In genomic region chr12:30696103-30696408, GRCh38 we compare ENCODE assay signal across 8 cellular contexts. TPM values are rescaled to one million over a fixed set of nuclear protein-coding genes. Genes with fewer than 3 reads are reported as not detected.
DNase-seq lines count a peak whose midpoint lies in the region; ATAC-seq and TF ChIP-seq lines count a peak whose summit lies in the region.

No MANE protein-coding gene starts in this region.

- no peak for DNase-seq in SJSA1 (ENCODE audit: low read depth in 1 of 2, low spot score in 2 of 2)
- no peak for DNase-seq in stimulated activated naive B cell treated with anti-CD40 and anti-IgM and Interleukin-4, amounts not matched to agents 10 μg/mL and 1 μg/mL and 100 μg/mL, for 72 hours
- no peak for DNase-seq in GM10248 (ENCODE audit: extremely low spot score)
- no peak for DNase-seq in SIG-M5 (lab: John Stamatoyannopoulos, UW)
- DNase-seq in NCI-H1694 treated with DMSO at 0.1 percent for 48 hours (lab: John Stamatoyannopoulos, UW) = no peak

- TF ChIP-seq CTCF in gastroesophageal sphincter (IDR thresholded peaks at IDR 0.05) = no peak
- no peak for TF ChIP-seq CTCF in GM10248 (IDR thresholded peaks at IDR 0.05; ENCODE audit: control extremely low read depth, extremely low read depth, low read depth, missing control alignments)

- H3K27me3 Mint-ChIP-seq in stimulated activated naive B cell treated with anti-CD40 and anti-IgM and Interleukin-4, amounts not matched to agents 10 μg/mL and 1 μg/mL and 100 μg/mL, for 72 hours = peaks cover 0 to 5% of the 10 kb centered on the region in 2 donors

- no peak for TF ChIP-seq POLR2A in GM18505 (IDR thresholded peaks at IDR 0.05; ENCODE audit: borderline replicate concordance, extremely low read depth, insufficient read depth, insufficient read length)
- no peak for TF ChIP-seq POLR2A in gastroesophageal sphincter (IDR thresholded peaks at IDR 0.05)

- peak; percentile 33 for ATAC-seq in GM18505 (IDR thresholded peaks at IDR 0.05; ENCODE audit: unreplicated experiment)
- ATAC-seq in HG02571 (IDR thresholded peaks at IDR 0.05; ENCODE audit: unreplicated experiment) = peak; percentile 26
- ATAC-seq in gastroesophageal sphincter = no peak
- peak; percentile 47 to 50 for ATAC-seq in stimulated activated naive B cell treated with anti-CD40 and anti-IgM and Interleukin-4, amounts not matched to agents 10 μg/mL and 1 μg/mL and 100 μg/mL, for 72 hours (replicated peaks)

- H3K36me3 Mint-ChIP-seq in stimulated activated naive B cell treated with anti-CD40 and anti-IgM and Interleukin-4, amounts not matched to agents 10 μg/mL and 1 μg/mL and 100 μg/mL, for 72 hours = peaks cover 0 to 3% of the 10 kb centered on the region in 2 donors

- H3K4me3 Mint-ChIP-seq in stimulated activated naive B cell treated with anti-CD40 and anti-IgM and Interleukin-4, amounts not matched to agents 10 μg/mL and 1 μg/mL and 100 μg/mL, for 72 hours = peak overlapping the region; percentile 91 to 96

- peaks cover 15% of the 10 kb centered on the region for H3K4me1 ChIP-seq in SJSA1 (replicated peaks)
- peaks cover 4 to 44% (median 22%) of the 10 kb centered on the region in 3 donors for H3K4me1 ChIP-seq in gastroesophageal sphincter

- no peak for TF ChIP-seq EP300 in gastroesophageal sphincter (IDR thresholded peaks at IDR 0.05)

- POLR2A ChIA-PET in GM10248 (lab: Yijun Ruan, JAX) = interaction anchor here (0.6 to 0.7 kb wide), 2 partner anchors 14 to 1008 kb away, joined by 3 to 4 read pairs; no protein-coding TSS in a partner anchor

- H3K27ac Mint-ChIP-seq in stimulated activated naive B cell treated with anti-CD40 and anti-IgM and Interleukin-4, amounts not matched to agents 10 μg/mL and 1 μg/mL and 100 μg/mL, for 72 hours = peak overlapping the region; percentile 98

- CTCF ChIA-PET in GM10248 (lab: Yijun Ruan, JAX) = interaction anchor here (1.0 to 1.5 kb wide), 3 partner anchors 10 to 14 kb away, joined by 4 to 7 read pairs (median 6); no protein-coding TSS in a partner anchor

- peaks cover 15 to 33% of the 10 kb centered on the region in 2 donors for H3K4me1 Mint-ChIP-seq in stimulated activated naive B cell treated with anti-CD40 and anti-IgM and Interleukin-4, amounts not matched to agents 10 μg/mL and 1 μg/mL and 100 μg/mL, for 72 hours

- no peaks in the 10 kb centered on the region for H3K9me3 ChIP-seq in SJSA1 (replicated peaks)
- no peaks in the 10 kb centered on the region for H3K9me3 ChIP-seq in gastroesophageal sphincter

- H3K27me3 ChIP-seq in SJSA1 (replicated peaks) (no peaks in the 10 kb centered on the region), gastroesophageal sphincter (no peaks in the 10 kb centered on the region)

- H3K4me3 ChIP-seq in SJSA1 = peak overlapping the region; percentile 79
- peak overlapping the region; percentile 72 to 78 for H3K4me3 ChIP-seq in gastroesophageal sphincter

- WGBS in gastroesophageal sphincter (ENCODE audit: low coverage in 1 of 2), 2 donors = 5% methylated on average over 5 of the region's 6 CpGs

- no peaks in the 10 kb centered on the region for H3K9me3 Mint-ChIP-seq in stimulated activated naive B cell treated with anti-CD40 and anti-IgM and Interleukin-4, amounts not matched to agents 10 μg/mL and 1 μg/mL and 100 μg/mL, for 72 hours

- H3K27ac ChIP-seq in SJSA1 = peak overlapping the region; percentile 71
- peak overlapping the region; percentile 36 to 89 (median 82) for H3K27ac ChIP-seq in gastroesophageal sphincter

- H3K36me3 ChIP-seq in SJSA1 (0 out of 2 replicates have a peak, but pooled peaks cover 4% of the 10 kb centered on the region), gastroesophageal sphincter (no peaks in the 10 kb centered on the region)

RNA-seq across cellular contexts. Expression of gene IPO8, which starts 0.4 kb away (rescaled TPM):
- 14.7 and 21.0 TPM in 2 replicates for total RNA-seq in SJSA1 (2014; rRNA removed; shearing (Covaris generic))
- total RNA-seq in gastroesophageal sphincter = 10 to 100 TPM; 34.7 to 73.9 (median 44.7) TPM

RNA-seq across cellular contexts. Expression of gene CAPRIN2, which starts 58.7 kb away (rescaled TPM):
- total RNA-seq in SJSA1 (2014; rRNA removed; shearing (Covaris generic)) = 29.4 and 36.5 TPM in 2 replicates
- 10 to 100 TPM; 20.5 to 38.3 (median 27.8) TPM for total RNA-seq in gastroesophageal sphincter
